ENCODE assay signal across 17 cellular contexts in genomic region chr14:40003773-40004172, GRCh38.
A peak's percentile ranks its signal among the peaks of the same experiment; 100 is the strongest.
DNase-seq lines count a peak whose midpoint lies in the region; ATAC-seq and TF ChIP-seq lines count a peak whose summit lies in the region.
"Had no signal": no experiment of that assay in that cellular context is flagged by ENCODE, and none has a peak within 500 bp of the region (broad histone marks: within the 10 kb centered on the region; RNA-seq: fewer than 3 reads in every experiment).

No MANE protein-coding gene starts in this region.

- no peak overlapping the region for H3T11ph ChIP-seq in H9 (ENCODE audit: low read length)

- no peaks in the 10 kb centered on the region for H3K4me1 Mint-ChIP-seq in H9
- H3K4me1 Mint-ChIP-seq in activated T-cell treated with anti-CD3 and anti-CD28 coated beads, Interleukin-2, amount 50 U/mL, for 72 hours (ENCODE audit: low read depth), result no peaks in the 10 kb centered on the region
- H3K4me1 Mint-ChIP-seq: CD4-positive, alpha-beta memory T cell; T-cell had no signal

- no peak overlapping the region for H3K4ac ChIP-seq in H9 (ENCODE audit: low read depth, low read length)

- DNase-seq in NCI-H2107 treated with DMSO at 0.1 percent for 48 hours (lab: John Stamatoyannopoulos, UW; ENCODE audit: unreplicated experiment) (peak; percentile 95), PC-3 (no peak), left lung (peak in 1 of 2 donors; percentile 33), H9 (no peak)
- DNase-seq in activated T-cell treated with anti-CD3 and anti-CD28 coated beads, Interleukin-2, amount 50 U/mL, for 72 hours, result no peak
- DNase-seq in activated CD8-positive, alpha-beta memory T cell treated with anti-CD3 and anti-CD28 coated beads, Interleukin-2, amount 50 U/mL, for 48 hours, result no peak
- DNase-seq: Calu3; CD4-positive, alpha-beta memory T cell; DMS53; GM23248; NCI-H1417 treated with DMSO at 0.1 percent for 48 hours; NCI-H2029; NCI-H2227 treated with DMSO at 0.1 percent for 48 hours; NCI-H526; T-cell had no signal

- no CpG with 5 or more reads among the region's 5 CpGs for WGBS in H9 (ENCODE audit: extremely low coverage, insufficient read length, low lambda C conversion rate)

- H3K23ac ChIP-seq in H9 (ENCODE audit: insufficient read length, low read depth, low read length), result no peak overlapping the region

- no peaks in the 10 kb centered on the region for H3K27me3 Mint-ChIP-seq in H9 (ENCODE audit: low read depth)
- no peaks in the 10 kb centered on the region for H3K27me3 Mint-ChIP-seq in activated T-cell treated with anti-CD3 and anti-CD28 coated beads, Interleukin-2, amount 50 U/mL, for 72 hours (ENCODE audit: low read depth)
- H3K27me3 Mint-ChIP-seq: CD4-positive, alpha-beta memory T cell; T-cell had no signal

- H3K4me2 ChIP-seq in PC-3 (ENCODE audit: low read length) (no peak overlapping the region), H9 (ENCODE audit: insufficient read depth, insufficient read length, low read length) (no peak overlapping the region)

- no peaks in the 10 kb centered on the region; a peak in 1 of 5 replicates for H3K9me3 Mint-ChIP-seq in H9
- no peaks in the 10 kb centered on the region for H3K9me3 Mint-ChIP-seq in activated T-cell treated with anti-CD3 and anti-CD28 coated beads, Interleukin-2, amount 50 U/mL, for 72 hours

- H3K9ac ChIP-seq in PC-3 (ENCODE audit: low read length) (no peak overlapping the region), H9 (ENCODE audit: extremely low read depth, insufficient read length, low read length) (no peak overlapping the region)
- H3K9ac ChIP-seq: GM23248 had no signal

- H3K4me1 ChIP-seq in PC-3 (ENCODE audit: insufficient read depth, low read length) (no peaks in the 10 kb centered on the region), left lung (no peaks in the 10 kb centered on the region), H9 (ENCODE audit: insufficient read depth, low read length) (no peaks in the 10 kb centered on the region)

- intact Hi-C loops in PC-3 (cut with micrococcal nuclease) (loop anchor here (2.0 kb wide), 1 partner anchor 215 kb away; no protein-coding TSS in a partner anchor), left lung (cut with DNase I) (no loop called here)

- H3K27me3 ChIP-seq in PC-3 (ENCODE audit: low read length), result no peaks in the 10 kb centered on the region
- H3K27me3 ChIP-seq in left lung, result no peaks in the 10 kb centered on the region
- H3K27me3 ChIP-seq in H9 (ENCODE audit: insufficient read depth, low read length), result no peaks in the 10 kb centered on the region

- H3K23me2 ChIP-seq in H9 (ENCODE audit: insufficient read length, low read depth, low read length, poor library complexity, severe bottlenecking), result no peaks in the 10 kb centered on the region

- H3K36me3 ChIP-seq in PC-3 (ENCODE audit: low read depth, low read length) (no peaks in the 10 kb centered on the region), left lung (no peaks in the 10 kb centered on the region)

- H3K36me3 Mint-ChIP-seq in H9 (ENCODE audit: insufficient read depth in 1 of 3, low read depth in 3 of 3), result no peaks in the 10 kb centered on the region
- no peaks in the 10 kb centered on the region for H3K36me3 Mint-ChIP-seq in activated T-cell treated with anti-CD3 and anti-CD28 coated beads, Interleukin-2, amount 50 U/mL, for 72 hours (ENCODE audit: insufficient read depth in 2 of 2)
- H3K36me3 Mint-ChIP-seq: CD4-positive, alpha-beta memory T cell; T-cell had no signal

- TF ChIP-seq CTCF in PC-3 (conservative IDR thresholded peaks at IDR 0.05; ENCODE audit: low read depth, low read length), result no peak
- TF ChIP-seq CTCF in left lung (IDR thresholded peaks at IDR 0.05), result no peak
- TF ChIP-seq CTCF in H9 (conservative IDR thresholded peaks at IDR 0.05), result no peak

- H2AK5ac ChIP-seq in H9 (ENCODE audit: insufficient read length, low read length), result no peak overlapping the region

- H4K20me1 ChIP-seq in PC-3 (ENCODE audit: low read length), result no peaks in the 10 kb centered on the region
- H4K20me1 ChIP-seq in H9 (ENCODE audit: control insufficient read depth, insufficient read depth, insufficient read length), result no peaks in the 10 kb centered on the region

- H3K9me3 ChIP-seq in PC-3 (ENCODE audit: low read length), result no peaks in the 10 kb centered on the region
- H3K9me3 ChIP-seq in left lung, result no peaks in the 10 kb centered on the region
- no peaks in the 10 kb centered on the region for H3K9me3 ChIP-seq in H9 (ENCODE audit: control insufficient read depth, low read depth, low read length)

- no peaks in the 10 kb centered on the region for H3K9me2 ChIP-seq in PC-3 (replicated peaks; ENCODE audit: low read length)

- H3K27ac ChIP-seq in PC-3 (ENCODE audit: low read length) (no peak overlapping the region), left lung (no peak overlapping the region), H9 (ENCODE audit: insufficient read length, low read depth, low read length) (no peak overlapping the region)
- H3K27ac ChIP-seq: GM23248 had no signal

- no peak overlapping the region for H2BK120ac ChIP-seq in H9 (ENCODE audit: low read depth, low read length, poor library complexity, severe bottlenecking)

- peak; percentile 25; the same call in 1 of the 2 replicates for ATAC-seq in PC-3
- peak; percentile 95 for ATAC-seq in left lung
- ATAC-seq in GM21528 (IDR thresholded peaks at IDR 0.05; ENCODE audit: low FRiP score, unreplicated experiment), result no peak
- no peak for ATAC-seq in activated T-cell treated with anti-CD3 and anti-CD28 coated beads, Interleukin-2, amount 50 U/mL, for 72 hours (replicated peaks in 1 of 2)
- ATAC-seq: HCT116, T-cell had no signal

- CTCF ChIA-PET in PC-3 (lab: Charles Lee), result no interaction called here

- H3K14ac ChIP-seq in H9 (ENCODE audit: insufficient read depth, low read length), result no peak overlapping the region

- no peak overlapping the region for H4K91ac ChIP-seq in H9 (ENCODE audit: insufficient read length, low read depth, low read length)

- POLR2A ChIA-PET in PC-3 (lab: Charles Lee; ENCODE audit: unreplicated experiment), result no interaction called here

- H2BK15ac ChIP-seq in H9 (ENCODE audit: low read depth, low read length), result no peak overlapping the region

- no peaks in the 10 kb centered on the region for H3F3A ChIP-seq in PC-3 (ENCODE audit: low read length, unreplicated experiment)

- H2BK12ac ChIP-seq in H9 (ENCODE audit: insufficient read length, low read depth, low read length), result no peak overlapping the region

- H2BK20ac ChIP-seq in H9 (ENCODE audit: low read depth, low read length, poor library complexity, severe bottlenecking), result no peak overlapping the region

- H3K79me2 ChIP-seq in PC-3 (ENCODE audit: low read length), result no peaks in the 10 kb centered on the region
- H3K79me2 ChIP-seq in H9 (ENCODE audit: insufficient read depth, low read length), result no peaks in the 10 kb centered on the region

- no TSS peak for BruUV-seq in PC-3 (replicated peaks; lab: Mats Ljungman, UMichigan)

- H3K27ac Mint-ChIP-seq in H9, result no peak overlapping the region; a peak in 1 of 7 replicates
- no peak overlapping the region for H3K27ac Mint-ChIP-seq in activated T-cell treated with anti-CD3 and anti-CD28 coated beads, Interleukin-2, amount 50 U/mL, for 72 hours
- H3K27ac Mint-ChIP-seq: CD4-positive, alpha-beta memory T cell; T-cell had no signal

- H4K5ac ChIP-seq in H9 (ENCODE audit: insufficient read length, low read depth, low read length), result no peak overlapping the region

- H4K8ac ChIP-seq in H9 (replicated peaks; ENCODE audit: insufficient read length, low read depth, low read length), result no peak overlapping the region

- H3K18ac ChIP-seq in H9 (ENCODE audit: insufficient read length, low read depth, low read length), result no peak overlapping the region

- H2AFZ ChIP-seq in PC-3 (ENCODE audit: low read length) (no peak overlapping the region), H9 (ENCODE audit: low read length) (no peak overlapping the region)
- H2AFZ ChIP-seq: GM23248 had no signal

- H3K79me1 ChIP-seq in H9 (ENCODE audit: insufficient read depth, low read depth, low read length, poor library complexity, severe bottlenecking), result no peaks in the 10 kb centered on the region

- H3K4me3 Mint-ChIP-seq in H9, result no peak overlapping the region
- H3K4me3 Mint-ChIP-seq in activated T-cell treated with anti-CD3 and anti-CD28 coated beads, Interleukin-2, amount 50 U/mL, for 72 hours, result no peak overlapping the region
- H3K4me3 Mint-ChIP-seq: CD4-positive, alpha-beta memory T cell; T-cell had no signal

- H2BK5ac ChIP-seq in H9 (ENCODE audit: insufficient read length, low read length), result no peak overlapping the region

- no peak overlapping the region for H3K56ac ChIP-seq in H9 (ENCODE audit: insufficient read length, low read depth, low read length)

- H3K4me3 ChIP-seq in PC-3 (ENCODE audit: low read length), result no peak overlapping the region
- no peak overlapping the region for H3K4me3 ChIP-seq in left lung
- H3K4me3 ChIP-seq: GM23248 had no signal

Comparison
In these comparisons a context has a peak if more than half of its experiments do, and no peak if none do; other contexts are left out.
1. ATAC-seq: peak in PC-3 (single experiment) and left lung (single experiment); none in GM21528 (single experiment) and activated T-cell treated with anti-CD3 and anti-CD28 coated beads, Interleukin-2, amount 50 U/mL, for 72 hours (0 of 2).